In the genomic region with DNA sequence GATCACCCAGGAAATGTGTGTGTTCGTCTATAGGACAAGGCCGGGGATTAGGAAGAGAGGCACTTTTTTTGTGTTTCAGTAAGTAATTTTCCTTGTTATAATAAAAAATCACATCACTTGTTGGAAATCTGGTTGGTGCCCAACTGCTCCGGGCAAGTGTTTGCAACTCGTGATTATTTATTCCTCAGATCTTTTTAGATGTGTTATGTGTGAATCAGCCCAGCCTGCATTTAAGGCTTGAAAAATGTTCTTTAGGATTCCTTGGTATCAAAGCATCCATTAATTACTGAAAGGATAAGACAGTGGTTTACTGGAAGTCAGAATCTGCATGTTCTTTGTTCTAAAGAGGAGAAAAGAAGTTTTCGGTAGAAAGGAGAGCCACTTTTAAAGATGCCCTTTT, we compare ENCODE assay signal across 20 cellular contexts.
DNase-seq lines count a peak whose midpoint lies in the region; ATAC-seq and TF ChIP-seq lines count a peak whose summit lies in the region.
"Had no signal": no experiment of that assay in that cellular context is flagged by ENCODE, and none has a peak within 500 bp of the region (broad histone marks: within the 10 kb centered on the region; RNA-seq: fewer than 3 reads in every experiment).

No MANE protein-coding gene starts in this region.

- H3K4me3 Mint-ChIP-seq in nephron = no peak overlapping the region
- H3K4me3 Mint-ChIP-seq: CD4-positive, alpha-beta memory T cell had no signal

- no peaks in the 10 kb centered on the region for H3K36me3 Mint-ChIP-seq in nephron (ENCODE audit: low read depth)
- H3K36me3 Mint-ChIP-seq: CD4-positive, alpha-beta memory T cell had no signal

- WGBS in transverse colon (ENCODE audit: low coverage in 1 of 2), 2 donors = 79 to 91% methylated on average over 5 of the region's 5 CpGs

- no peaks in the 10 kb centered on the region for H3K9me3 ChIP-seq in transverse colon
- H3K9me3 ChIP-seq: BLaER1 treated with 17β-estradiol and CSF1 and Interleukin-3, amounts not matched to agents 10 nM and 100 nM; Peyer's patch; SJSA1 had no signal

- no peaks in the 10 kb centered on the region for H3K9me3 Mint-ChIP-seq in nephron

- TF ChIP-seq EP300 in transverse colon (IDR thresholded peaks at IDR 0.05; ENCODE audit: low read depth) = no peak

- intact Hi-C loops in transverse colon (cut with DNase I; ENCODE audit: low total_unique reads) = no loop called here

- DNase-seq in RPMI7951 (ENCODE audit: low read depth) (peak; percentile 14), epidermal melanocyte (ENCODE audit: insufficient read length, low spot score) (peak; percentile 24), cortex of kidney (lab: John Stamatoyannopoulos, UW) (no peak), transverse colon (no peak)
- DNase-seq: CD4-positive, alpha-beta memory T cell; DND-41; KG1; NCI-H1105 treated with DMSO at 0.1 percent for 48 hours; NCI-H2029 treated with DMSO at 0.1 percent for 48 hours; NCI-H2171; NCI-H345; NCI-H524; NCI-H82; Peyer's patch had no signal

- H3K27ac ChIP-seq in transverse colon = no peak overlapping the region
- H3K27ac ChIP-seq: BLaER1 treated with 17β-estradiol and CSF1 and Interleukin-3, amounts not matched to agents 10 nM and 100 nM; Peyer's patch; SJSA1 had no signal

- no peak for ATAC-seq in HG02885 (IDR thresholded peaks at IDR 0.05; ENCODE audit: poor library complexity, unreplicated experiment)
- ATAC-seq in GM21515 (IDR thresholded peaks at IDR 0.05; ENCODE audit: unreplicated experiment) = no peak
- ATAC-seq: GM12878 had no signal

- in situ Hi-C loops in transverse colon (cut with MboI; ENCODE audit: low pct_ligation_motif_present in 1 of 4, low pct_unique_long_range_greater_than_20kb in 1 of 4, low sequenced_read_pairs in 3 of 4) = no loop called here

- no peaks in the 10 kb centered on the region for H3K27me3 ChIP-seq in transverse colon
- H3K27me3 ChIP-seq: BLaER1 treated with 17β-estradiol and CSF1 and Interleukin-3, amounts not matched to agents 10 nM and 100 nM; Peyer's patch; SJSA1 had no signal

- no peaks in the 10 kb centered on the region for H3K4me1 ChIP-seq in transverse colon
- H3K4me1 ChIP-seq: BLaER1 treated with 17β-estradiol and CSF1 and Interleukin-3, amounts not matched to agents 10 nM and 100 nM; Peyer's patch; SJSA1 had no signal

- TF ChIP-seq POLR2A in transverse colon (IDR thresholded peaks at IDR 0.05) = no peak

- peak overlapping the region; percentile 16 to 81 (median 66) for H3K27ac Mint-ChIP-seq in nephron
- H3K27ac Mint-ChIP-seq: CD4-positive, alpha-beta memory T cell had no signal

- H3K4me3 ChIP-seq in transverse colon = no peak overlapping the region
- H3K4me3 ChIP-seq: BLaER1 treated with 17β-estradiol and CSF1 and Interleukin-3, amounts not matched to agents 10 nM and 100 nM; GM12878; Peyer's patch; SJSA1 had no signal

- TF ChIP-seq CTCF in nephron (IDR thresholded peaks at IDR 0.05; ENCODE audit: unreplicated experiment in 3 of 3) = no peak
- TF ChIP-seq CTCF in transverse colon (IDR thresholded peaks at IDR 0.05) = no peak

- H3K27me3 Mint-ChIP-seq in nephron (ENCODE audit: low read depth) = no peaks in the 10 kb centered on the region
- H3K27me3 Mint-ChIP-seq: CD4-positive, alpha-beta memory T cell had no signal

- H3K4me1 Mint-ChIP-seq in nephron = peaks cover 35% of the 10 kb centered on the region
- H3K4me1 Mint-ChIP-seq: CD4-positive, alpha-beta memory T cell had no signal

- H3K36me3 ChIP-seq in transverse colon = no peaks in the 10 kb centered on the region
- H3K36me3 ChIP-seq: SJSA1 had no signal

Comparison
In these comparisons a context has a peak if more than half of its experiments do, and no peak if none do; other contexts are left out.
1. DNase-seq: peak in RPMI7951 (single experiment) and epidermal melanocyte (single experiment); none in cortex of kidney (single experiment) and transverse colon (single experiment).